ENCODE assay signal across 10 cellular contexts in the genomic region with DNA sequence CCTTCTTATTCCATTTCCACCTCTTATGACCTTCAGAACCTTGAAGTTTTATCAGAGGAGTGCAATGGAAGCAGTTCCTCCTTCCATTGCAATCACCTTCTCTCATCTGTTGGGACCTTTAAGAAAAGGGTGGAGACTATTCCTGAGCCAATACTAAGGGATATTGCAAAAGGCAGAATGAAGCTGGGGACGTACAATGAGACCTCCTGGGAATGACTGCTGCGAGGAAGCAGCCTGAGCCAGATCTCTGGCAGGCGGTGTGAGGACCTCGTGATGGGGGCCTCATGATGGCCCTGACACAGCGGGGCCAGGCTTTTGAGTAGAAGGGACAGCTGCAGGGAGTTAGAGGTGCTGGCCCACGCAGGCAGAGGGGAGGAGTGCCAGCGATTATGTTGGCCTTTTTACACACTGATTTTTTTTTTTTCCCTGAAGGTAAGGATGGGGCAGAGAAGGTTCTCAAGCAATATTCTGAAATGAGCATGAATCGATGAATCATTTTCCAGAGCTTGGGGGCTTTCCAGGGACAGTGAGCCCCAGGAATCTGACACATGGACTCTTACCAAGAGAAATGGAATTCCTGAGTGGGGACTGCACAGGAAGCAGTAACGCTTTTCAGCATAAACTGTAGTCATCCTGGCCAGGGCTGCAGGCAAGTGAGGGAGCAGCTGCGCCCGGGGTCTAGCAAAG. TPM values are rescaled to one million over a fixed set of nuclear protein-coding genes. Genes with fewer than 3 reads are reported as not detected.
A peak's percentile ranks its signal among the peaks of the same experiment; 100 is the strongest.
DNase-seq lines count a peak whose midpoint lies in the region; ATAC-seq and TF ChIP-seq lines count a peak whose summit lies in the region.
"Had no signal": no experiment of that assay in that cellular context is flagged by ENCODE, and none has a peak within 500 bp of the region (broad histone marks: within the 10 kb centered on the region; RNA-seq: fewer than 3 reads in every experiment).

No MANE protein-coding gene starts in this region.

- H3K36me3 ChIP-seq in kidney epithelial cell (ENCODE audit: control insufficient read depth, insufficient read depth, low read length) (no peaks in the 10 kb centered on the region), tibial artery (no peaks in the 10 kb centered on the region)

- H3K27me3 ChIP-seq in kidney epithelial cell (ENCODE audit: control insufficient read depth, insufficient read depth, low read length) (no peaks in the 10 kb centered on the region), tibial artery (no peaks in the 10 kb centered on the region)

- H3K9me3 ChIP-seq in tibial artery: no peaks in the 10 kb centered on the region

- peaks cover 3 to 9% (median 5%) of the 10 kb centered on the region in 3 donors for H3K27me3 Mint-ChIP-seq in CD14-positive monocyte (ENCODE audit: low read depth in 3 of 3)

- intact Hi-C loops in tibial artery (cut with DNase I; ENCODE audit: low total_unique reads): no loop called here
- intact Hi-C loops in CD14-positive monocyte (cut with micrococcal nuclease): loop anchor here in 1 of 2 donors (5.0 kb wide), 1 partner anchor 134 kb away; no protein-coding TSS in a partner anchor

- TF ChIP-seq CTCF in kidney epithelial cell (IDR thresholded peaks at IDR 0.05; ENCODE audit: insufficient read depth, low read length, poor library complexity, severe bottlenecking) (no peak), tibial artery (IDR thresholded peaks at IDR 0.05) (no peak), CD14-positive monocyte (IDR thresholded peaks at IDR 0.05) (no peak)

- ATAC-seq in GM18907 (IDR thresholded peaks at IDR 0.05; ENCODE audit: unreplicated experiment) (no peak), GM21526 (IDR thresholded peaks at IDR 0.05; ENCODE audit: low FRiP score, unreplicated experiment) (no peak)

- H3K4me3 ChIP-seq in kidney epithelial cell (ENCODE audit: low read depth, low read length) (no peak overlapping the region), tibial artery (no peak overlapping the region)

- H3K27ac ChIP-seq in tibial artery: no peak overlapping the region

- no peak overlapping the region for H3K27ac Mint-ChIP-seq in CD14-positive monocyte

- H3K4me3 Mint-ChIP-seq in CD14-positive monocyte: no peak overlapping the region

- H3K36me3 Mint-ChIP-seq in CD14-positive monocyte: no peaks in the 10 kb centered on the region

- peaks cover 0 to 12% (median 6%) of the 10 kb centered on the region in 4 donors for H3K4me1 ChIP-seq in tibial artery

- H3K9me3 Mint-ChIP-seq in CD14-positive monocyte: no peaks in the 10 kb centered on the region

- DNase-seq in LHCN-M2 (ENCODE audit: low read depth): peak; percentile 96
- peak; percentile 32 for DNase-seq in cerebellum (ENCODE audit: low spot score)
- DNase-seq in kidney epithelial cell (ENCODE audit: low read depth): peak; percentile 72
- DNase-seq in tibial artery: peak; percentile 85 to 86
- no peak for DNase-seq in NAMALWA (ENCODE audit: low spot score)
- DNase-seq in CD14-positive monocyte (ENCODE audit: low spot score): no peak
- DNase-seq: activated CD4-positive, alpha-beta T cell treated with anti-CD3 and anti-CD28 coated beads, Interleukin-2, amount 50 U/mL, for 48 hours; retina had no signal

- no peaks in the 10 kb centered on the region for H3K4me1 Mint-ChIP-seq in CD14-positive monocyte

RNA-seq across cellular contexts. Expression of a gene that starts 40.0 kb away (rescaled TPM):
- 134 and 174 TPM in 2 replicates for total RNA-seq in LHCN-M2 (2014; rRNA removed)
- 279 TPM for polyA plus RNA-seq in LHCN-M2 (2012)
- 71.8 TPM for total RNA-seq in cerebellum
- total RNA-seq in kidney epithelial cell: 140 and 141 TPM in 2 replicates
- 100 to 1,000 TPM; 421 to 442 TPM for polyA plus RNA-seq in CD14-positive monocyte

Comparison
In these comparisons a context has a peak if more than half of its experiments do, and no peak if none do; other contexts are left out.
1. DNase-seq: peak in LHCN-M2 (single experiment), cerebellum (single experiment), kidney epithelial cell (single experiment) and tibial artery (2 of 2); none in NAMALWA (single experiment) and CD14-positive monocyte (single experiment).